ENCODE assay signal across 2 cellular contexts in the genomic region with DNA sequence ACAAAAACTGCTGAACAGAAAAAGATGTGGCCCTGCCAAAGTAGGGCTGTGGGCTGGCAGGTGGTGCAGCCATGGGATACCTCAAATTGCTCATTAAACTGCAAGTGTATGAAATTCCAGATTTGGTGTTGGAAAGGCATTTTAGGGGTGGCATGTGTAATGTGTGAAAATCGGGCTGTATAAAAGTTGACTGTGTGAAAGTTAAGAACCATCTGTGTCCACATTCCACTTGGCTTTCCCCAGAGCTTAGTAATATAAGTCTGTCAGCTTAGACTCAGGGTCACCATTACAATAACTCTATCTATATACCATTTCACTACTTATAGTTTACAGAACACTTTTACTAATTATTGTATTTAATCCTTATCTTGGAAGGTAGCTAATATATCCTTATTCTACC.
TF ChIP-seq lines count a peak whose summit lies in the region.

No MANE protein-coding gene starts in this region.

TF ChIP-seq in IMR-90, 13 proteins besides CTCF, POLR2A, EP300 and RAD21:
- TF ChIP-seq SMC3 (IDR thresholded peaks at IDR 0.05; ENCODE audit: low read depth, low read length) (no peak), RCOR1 (IDR thresholded peaks at IDR 0.05; ENCODE audit: insufficient replicate concordance, low read length) (no peak), MXI1 (IDR thresholded peaks at IDR 0.05; ENCODE audit: borderline replicate concordance, low read depth, low read length) (no peak), CEBPB (IDR thresholded peaks at IDR 0.05; ENCODE audit: low read depth, low read length) (no peak), FOS (IDR thresholded peaks at IDR 0.05; ENCODE audit: low read depth, low read length) (no peak), NFE2L2 (IDR thresholded peaks at IDR 0.05; ENCODE audit: low read depth, low read length) (no peak), RFX5 (IDR thresholded peaks at IDR 0.05; ENCODE audit: low read depth, low read length) (no peak), MAZ (IDR thresholded peaks at IDR 0.05; ENCODE audit: borderline replicate concordance, low read depth, low read length) (no peak), BHLHE40 (IDR thresholded peaks at IDR 0.05; ENCODE audit: low read depth, low read length) (no peak), MAFK (IDR thresholded peaks at IDR 0.05; ENCODE audit: low read depth, low read length) (no peak), CHD1 (IDR thresholded peaks at IDR 0.05; ENCODE audit: low read depth, low read length) (no peak)
- TF ChIP-seq, protein P1, sequence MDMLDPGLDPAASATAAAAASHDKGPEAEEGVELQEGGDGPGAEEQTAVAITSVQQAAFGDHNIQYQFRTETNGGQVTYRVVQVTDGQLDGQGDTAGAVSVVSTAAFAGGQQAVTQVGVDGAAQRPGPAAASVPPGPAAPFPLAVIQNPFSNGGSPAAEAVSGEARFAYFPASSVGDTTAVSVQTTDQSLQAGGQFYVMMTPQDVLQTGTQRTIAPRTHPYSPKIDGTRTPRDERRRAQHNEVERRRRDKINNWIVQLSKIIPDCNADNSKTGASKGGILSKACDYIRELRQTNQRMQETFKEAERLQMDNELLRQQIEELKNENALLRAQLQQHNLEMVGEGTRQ (IDR thresholded peaks at IDR 0.05; ENCODE audit: low read depth, low read length) = no peak
- TF ChIP-seq, protein P2, sequence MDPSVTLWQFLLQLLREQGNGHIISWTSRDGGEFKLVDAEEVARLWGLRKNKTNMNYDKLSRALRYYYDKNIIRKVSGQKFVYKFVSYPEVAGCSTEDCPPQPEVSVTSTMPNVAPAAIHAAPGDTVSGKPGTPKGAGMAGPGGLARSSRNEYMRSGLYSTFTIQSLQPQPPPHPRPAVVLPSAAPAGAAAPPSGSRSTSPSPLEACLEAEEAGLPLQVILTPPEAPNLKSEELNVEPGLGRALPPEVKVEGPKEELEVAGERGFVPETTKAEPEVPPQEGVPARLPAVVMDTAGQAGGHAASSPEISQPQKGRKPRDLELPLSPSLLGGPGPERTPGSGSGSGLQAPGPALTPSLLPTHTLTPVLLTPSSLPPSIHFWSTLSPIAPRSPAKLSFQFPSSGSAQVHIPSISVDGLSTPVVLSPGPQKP (IDR thresholded peaks at IDR 0.05; ENCODE audit: borderline replicate concordance, low read depth, low read length) = no peak

TF ChIP-seq in K562, 482 proteins besides CTCF, POLR2A, EP300 and RAD21:
- TF ChIP-seq ZNF75A (CRISPR knock-in tag; IDR thresholded peaks at IDR 0.05) (peak; percentile 29; the same call in 1 of the 2 replicates), JUND (IDR thresholded peaks at IDR 0.05; ENCODE audit: borderline replicate concordance, low read depth, low read length) (no peak), JUND (tag; IDR thresholded peaks at IDR 0.05; ENCODE audit: borderline replicate concordance, low read depth, low read length) (no peak)
